Comparison of ENCODE assay signal across 8 cellular contexts in the genomic region with DNA sequence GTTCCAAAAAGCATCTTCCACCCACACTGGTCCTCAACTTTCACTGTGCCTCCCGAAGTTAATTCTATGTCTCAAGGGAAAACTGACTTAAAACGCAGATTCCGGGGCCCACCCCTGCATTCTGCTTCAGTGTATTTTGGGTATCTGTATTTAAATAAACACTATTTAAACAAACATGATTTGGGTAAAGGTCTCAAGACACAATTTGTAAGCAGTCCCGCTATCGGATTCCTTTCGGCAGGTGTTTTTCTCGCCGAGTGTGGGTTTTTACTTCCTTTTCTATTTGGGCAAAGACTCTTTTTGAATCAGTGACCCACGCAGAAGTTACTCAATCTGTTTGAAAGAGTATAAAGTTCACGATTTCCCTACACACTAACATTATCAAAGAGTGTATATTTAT. TPM values are rescaled to one million over a fixed set of nuclear protein-coding genes. Genes with fewer than 3 reads are reported as not detected.
DNase-seq lines count a peak whose midpoint lies in the region; ATAC-seq and TF ChIP-seq lines count a peak whose summit lies in the region.

No MANE protein-coding gene starts in this region.

- POLR2A ChIA-PET in RWPE1 (lab: Yijun Ruan, JAX; ENCODE audit: low non-redundant PET), result no interaction called here

- peaks cover 16% of the 10 kb centered on the region for H3K36me3 Mint-ChIP-seq in brain

- ATAC-seq in HG02798 (IDR thresholded peaks at IDR 0.05; ENCODE audit: poor library complexity, unreplicated experiment), result no peak

- H3K27me3 ChIP-seq in HL-60 (ENCODE audit: insufficient read depth, poor library complexity, severe bottlenecking) (no peaks in the 10 kb centered on the region), muscle layer of duodenum (ENCODE audit: low read depth, low read length) (no peaks in the 10 kb centered on the region)

- H3K27ac Mint-ChIP-seq in brain, result peak overlapping the region; percentile 87 to 98 (median 93)

- H3K9me3 Mint-ChIP-seq in brain, result no peaks in the 10 kb centered on the region

- H3K4me1 ChIP-seq in muscle layer of duodenum (ENCODE audit: control insufficient read depth in 1 of 2, insufficient read depth in 2 of 2, low read length in 2 of 2), result peaks cover 0 to 9% of the 10 kb centered on the region in 2 donors

- H3K27ac ChIP-seq in HL-60 (replicated peaks), result peak overlapping the region; percentile 65; the same call in 1 of the 2 replicates
- peak overlapping the region; percentile 83 for H3K27ac ChIP-seq in muscle layer of duodenum (ENCODE audit: low read length)
- H3K27ac ChIP-seq in RWPE1, result no peak overlapping the region

- no peak for TF ChIP-seq CTCF in AG09309 (IDR thresholded peaks at IDR 0.05; ENCODE audit: control insufficient read depth, insufficient read depth, low read depth, low read length, missing control alignments)
- TF ChIP-seq CTCF in HL-60 (IDR thresholded peaks at IDR 0.05; ENCODE audit: insufficient read depth, low read length), result no peak
- no peak for TF ChIP-seq CTCF in brain (conservative IDR thresholded peaks at IDR 0.05)
- TF ChIP-seq CTCF in RWPE1 (conservative IDR thresholded peaks at IDR 0.05; ENCODE audit: low read depth), result no peak

- H3K9me3 ChIP-seq in muscle layer of duodenum (ENCODE audit: control insufficient read depth in 1 of 2, low read length in 2 of 2), result no peaks in the 10 kb centered on the region

- H3K4me1 Mint-ChIP-seq in brain, result peaks cover 62% of the 10 kb centered on the region

- CTCF ChIA-PET in RWPE1 (lab: Yijun Ruan, JAX), result interaction anchor here (0.8 kb wide), 1 partner anchor 39 kb away, joined by 3 read pairs; no protein-coding TSS in a partner anchor

- peak overlapping the region; percentile 95 to 100 (median 98) for H3K4me3 Mint-ChIP-seq in brain

- no peaks in the 10 kb centered on the region for H3K36me3 ChIP-seq in muscle layer of duodenum (ENCODE audit: control insufficient read depth in 1 of 2, insufficient read depth in 2 of 2, low read length in 2 of 2)

- DNase-seq in AG09309 (ENCODE audit: low read depth) (no peak), HL-60 (ENCODE audit: low read depth in 1 of 2, low spot score in 1 of 2) (no peak), RWPE1 (ENCODE audit: low spot score) (no peak), midbrain (lab: John Stamatoyannopoulos, UW) (no peak)
- DNase-seq in stimulated activated CD4-positive, alpha-beta T cell treated with anti-CD3 and anti-CD28 coated beads, Interleukin-1b, Interleukin-23, amount 100 ng/mL, for 48 hours, result no peak

- peak overlapping the region; percentile 96 for H3K4me3 ChIP-seq in AG09309 (ENCODE audit: control insufficient read depth, low read depth, low read length)
- peak overlapping the region; percentile 89 for H3K4me3 ChIP-seq in HL-60 (replicated peaks; ENCODE audit: insufficient read depth, low read length)
- peak overlapping the region; percentile 78 to 81 for H3K4me3 ChIP-seq in muscle layer of duodenum (ENCODE audit: low read depth in 1 of 2, low read length in 2 of 2)

- peaks cover 11% of the 10 kb centered on the region for H3K27me3 Mint-ChIP-seq in brain

RNA-seq across cellular contexts. Expression of gene PDIA4, which starts 1.2 kb away (rescaled TPM):
- polyA plus RNA-seq in brain (ENCODE audit: insufficient read depth, low read depth, low replicate concordance), result 69.5 TPM
